In the genomic region with DNA sequence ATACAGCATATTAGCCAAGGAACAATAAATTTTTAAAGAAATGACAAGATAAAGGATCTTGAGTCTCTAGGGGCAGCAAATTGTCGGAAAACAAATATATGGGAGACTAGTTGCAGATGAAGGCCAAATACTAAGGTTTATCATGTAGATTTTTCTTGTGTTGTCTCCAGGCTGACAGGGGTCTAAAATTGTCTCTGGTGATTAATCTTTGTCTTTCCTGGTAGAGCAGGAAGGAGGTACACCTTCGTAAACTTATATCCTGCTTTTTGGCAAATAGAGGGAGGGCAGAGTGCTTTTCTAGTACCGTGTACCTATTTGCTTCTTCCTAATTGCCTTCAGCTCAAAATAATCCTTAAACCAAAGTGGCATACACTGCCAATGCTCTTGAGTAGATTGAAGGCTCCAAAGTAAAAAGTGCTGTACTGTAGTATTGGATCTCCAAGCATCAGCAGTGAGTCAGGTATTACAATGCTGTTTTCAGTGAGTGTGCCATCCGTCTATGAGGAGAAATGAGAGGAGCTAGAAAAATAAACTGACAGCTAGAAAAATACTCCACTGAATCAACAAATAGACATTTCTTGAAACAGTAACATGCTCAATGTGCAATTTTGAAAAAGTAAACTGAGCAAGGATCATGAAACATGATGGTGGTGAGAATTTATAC, we compare ENCODE assay signal across 14 cellular contexts. TPM values are rescaled to one million over a fixed set of nuclear protein-coding genes. Genes with fewer than 3 reads are reported as not detected.
DNase-seq lines count a peak whose midpoint lies in the region; ATAC-seq and TF ChIP-seq lines count a peak whose summit lies in the region.
"Had no signal": no experiment of that assay in that cellular context is flagged by ENCODE, and none has a peak within 500 bp of the region (broad histone marks: within the 10 kb centered on the region; RNA-seq: fewer than 3 reads in every experiment).

No MANE protein-coding gene starts in this region.

- no peak overlapping the region for H2BK15ac ChIP-seq in neuronal stem cell (ENCODE audit: low read length)

- H3K9me3 ChIP-seq in MM.1S (replicated peaks; ENCODE audit: insufficient read depth, low read length) = no peaks in the 10 kb centered on the region
- H3K9me3 ChIP-seq in endodermal cell (ENCODE audit: control insufficient read depth, low read length) = peaks cover 5% of the 10 kb centered on the region
- peaks cover 0 to 3% of the 10 kb centered on the region in 2 donors for H3K9me3 ChIP-seq in neuronal stem cell (replicated peaks in 1 of 2; ENCODE audit: control insufficient read depth in 2 of 2, insufficient read depth in 1 of 2, low read depth in 1 of 2, low read length in 2 of 2)
- H3K9me3 ChIP-seq in Peyer's patch = no peaks in the 10 kb centered on the region

- peaks cover 11% of the 10 kb centered on the region for H3K4me1 Mint-ChIP-seq in endodermal cell
- H3K4me1 Mint-ChIP-seq in effector memory CD8-positive, alpha-beta T cell (ENCODE audit: low read depth in 2 of 2) = peaks cover 6% of the 10 kb centered on the region in 2 donors

- no peak overlapping the region for H2BK12ac ChIP-seq in neuronal stem cell (ENCODE audit: low read length)

- 93 to 100% methylated on average over 2 to 4 of the region's 4 CpGs for WGBS in endodermal cell (ENCODE audit: insufficient coverage in 1 of 2, insufficient read length in 1 of 2), 2 experiments
- WGBS in neuronal stem cell (ENCODE audit: extremely low coverage in 2 of 2, insufficient read length in 2 of 2, insufficient replicate concordance in 1 of 2), 2 donors = no CpG with 5 or more reads among the region's 4 CpGs

- no peaks in the 10 kb centered on the region for H4K20me1 ChIP-seq in MM.1S (ENCODE audit: insufficient read depth, low read length)

- peak overlapping the region; percentile 67 for H3K27ac Mint-ChIP-seq in endodermal cell
- no peak overlapping the region for H3K27ac Mint-ChIP-seq in effector memory CD8-positive, alpha-beta T cell

- H3K4ac ChIP-seq in neuronal stem cell (ENCODE audit: low read length) = no peak overlapping the region

- no peak overlapping the region for H2BK5ac ChIP-seq in neuronal stem cell (ENCODE audit: low read length)

- H3K14ac ChIP-seq in neuronal stem cell (ENCODE audit: low read length) = no peak overlapping the region

- TF ChIP-seq POLR2A in Peyer's patch (IDR thresholded peaks at IDR 0.05) = no peak

- H3K36me3 ChIP-seq in MM.1S (replicated peaks; ENCODE audit: insufficient read depth, low read length) (no peaks in the 10 kb centered on the region), endodermal cell (ENCODE audit: control insufficient read depth, insufficient read depth, low read length) (no peaks in the 10 kb centered on the region), neuronal stem cell (replicated peaks in 1 of 2; ENCODE audit: control insufficient read depth in 2 of 2, insufficient read depth in 2 of 2, low read length in 2 of 2) (no peaks in the 10 kb centered on the region), Peyer's patch (no peaks in the 10 kb centered on the region)

- no peaks in the 10 kb centered on the region for H3K9me2 ChIP-seq in MM.1S (replicated peaks; ENCODE audit: insufficient read depth, low read length)

- no peak overlapping the region for H3K18ac ChIP-seq in neuronal stem cell (ENCODE audit: low read length)

- H3K79me1 ChIP-seq in neuronal stem cell (ENCODE audit: low read depth, low read length) = peaks cover 5% of the 10 kb centered on the region

- peaks cover 4% of the 10 kb centered on the region for H3K9me3 Mint-ChIP-seq in endodermal cell
- H3K9me3 Mint-ChIP-seq in effector memory CD8-positive, alpha-beta T cell = no peaks in the 10 kb centered on the region
- H3K9me3 Mint-ChIP-seq: activated T-cell treated with anti-CD3 and anti-CD28 coated beads, Interleukin-2, amount 50 U/mL, for 4 hours had no signal

- no peak overlapping the region for H3K23ac ChIP-seq in neuronal stem cell (ENCODE audit: low read depth, low read length, poor library complexity)

- DNase-seq in DMS53 (lab: John Stamatoyannopoulos, UW) (peak; percentile 32), DMS53 treated with DMSO at 0.1 percent for 48 hours (lab: John Stamatoyannopoulos, UW; ENCODE audit: unreplicated experiment) (no peak), MM.1S (no peak), endodermal cell (no peak), neuronal stem cell (ENCODE audit: low spot score) (no peak), Peyer's patch (no peak)
- DNase-seq in effector memory CD8-positive, alpha-beta T cell = no peak
- DNase-seq: activated T-cell treated with anti-CD3 and anti-CD28 coated beads, Interleukin-2, amount 50 U/mL, for 4 hours; caudate nucleus; DMS153; NCI-H2029; stimulated activated CD4-positive, alpha-beta T cell treated with anti-CD3 and anti-CD28 coated beads, Interleukin-1b, Interleukin-23, amount 100 ng/mL, for 48 hours had no signal

- no peak overlapping the region for H2BK120ac ChIP-seq in neuronal stem cell (ENCODE audit: low read depth, low read length)

- H4K91ac ChIP-seq in neuronal stem cell (ENCODE audit: low read depth, low read length, poor library complexity) = no peak overlapping the region

- peak overlapping the region; percentile 92 for H3K4me3 ChIP-seq in MM.1S (ENCODE audit: low read length)
- peak overlapping the region; percentile 88 for H3K4me3 ChIP-seq in endodermal cell (ENCODE audit: low read length)
- H3K4me3 ChIP-seq in neuronal stem cell (ENCODE audit: low read length in 2 of 2) = no peak overlapping the region
- no peak overlapping the region for H3K4me3 ChIP-seq in Peyer's patch

- TF ChIP-seq CTCF in MM.1S (IDR thresholded peaks at IDR 0.05; ENCODE audit: low read length) (no peak), endodermal cell (conservative IDR thresholded peaks at IDR 0.05) (no peak), Peyer's patch (IDR thresholded peaks at IDR 0.05) (no peak)

- H3K27me3 Mint-ChIP-seq in endodermal cell (ENCODE audit: insufficient read depth) = no peaks in the 10 kb centered on the region
- H3K27me3 Mint-ChIP-seq in effector memory CD8-positive, alpha-beta T cell = no peaks in the 10 kb centered on the region

- H2AK5ac ChIP-seq in neuronal stem cell (ENCODE audit: low read depth, low read length) = no peak overlapping the region

- H3K4me3 Mint-ChIP-seq in endodermal cell = no peak overlapping the region
- H3K4me3 Mint-ChIP-seq in effector memory CD8-positive, alpha-beta T cell = no peak overlapping the region
- H3K4me3 Mint-ChIP-seq: activated T-cell treated with anti-CD3 and anti-CD28 coated beads, Interleukin-2, amount 50 U/mL, for 4 hours had no signal

- H3K27ac ChIP-seq in MM.1S (ENCODE audit: low read length) (peak overlapping the region; percentile 83; the same call in 1 of the 2 replicates), endodermal cell (ENCODE audit: low read depth, low read length) (no peak overlapping the region), neuronal stem cell (replicated peaks; ENCODE audit: low read length) (no peak overlapping the region), Peyer's patch (peak overlapping the region in 1 of 4 donors; percentile 81)

- peaks cover 17% of the 10 kb centered on the region for H3F3A ChIP-seq in MM.1S (ENCODE audit: insufficient read depth, low read length)

- no peaks in the 10 kb centered on the region for H3K36me3 Mint-ChIP-seq in endodermal cell (ENCODE audit: low read depth)
- no peaks in the 10 kb centered on the region for H3K36me3 Mint-ChIP-seq in effector memory CD8-positive, alpha-beta T cell (ENCODE audit: insufficient read depth)

- peaks cover 25% of the 10 kb centered on the region for H3K79me2 ChIP-seq in MM.1S (ENCODE audit: low read length)

- H2AFZ ChIP-seq in MM.1S (ENCODE audit: low read length) (peak overlapping the region; percentile 99), neuronal stem cell (ENCODE audit: low read length) (peak overlapping the region; percentile 100)

- H3K4me1 ChIP-seq in MM.1S (ENCODE audit: low read length) (peaks cover 17% of the 10 kb centered on the region), endodermal cell (ENCODE audit: control insufficient read depth, insufficient read depth, low read length) (no peaks in the 10 kb centered on the region), neuronal stem cell (ENCODE audit: control insufficient read depth in 2 of 2, insufficient read depth in 1 of 2, low read depth in 1 of 2, low read length in 2 of 2) (peaks cover 2 to 5% of the 10 kb centered on the region in 2 donors), Peyer's patch (peaks cover 0 to 20% (median 0%) of the 10 kb centered on the region in 4 donors)

- H3K27me3 ChIP-seq in MM.1S (replicated peaks; ENCODE audit: insufficient read depth, low read length) (no peaks in the 10 kb centered on the region), endodermal cell (ENCODE audit: control insufficient read depth, insufficient read depth, low read length, poor library complexity, severe bottlenecking) (no peaks in the 10 kb centered on the region), neuronal stem cell (ENCODE audit: control insufficient read depth in 3 of 3, insufficient read depth in 3 of 3, low read depth in 1 of 3, low read length in 3 of 3) (peaks cover 0 to 34% (median 0%) of the 10 kb centered on the region in 3 experiments), Peyer's patch (no peaks in the 10 kb centered on the region)

- no peak for ATAC-seq in effector memory CD8-positive, alpha-beta T cell (replicated peaks)
- ATAC-seq in HG02610 (IDR thresholded peaks at IDR 0.05; ENCODE audit: unreplicated experiment) = no peak
- ATAC-seq: Panc1 had no signal

- no peak overlapping the region for H4K8ac ChIP-seq in neuronal stem cell (ENCODE audit: low read depth, low read length)

- peak overlapping the region; percentile 90 for H3K4me2 ChIP-seq in MM.1S (ENCODE audit: low read depth, low read length)
- H3K4me2 ChIP-seq in neuronal stem cell (ENCODE audit: insufficient read depth, low read length, poor library complexity, severe bottlenecking) = no peak overlapping the region

- peak overlapping the region; percentile 80; the same call in 1 of the 2 replicates for H3K9ac ChIP-seq in MM.1S (ENCODE audit: low read length)
- no peak overlapping the region for H3K9ac ChIP-seq in endodermal cell (ENCODE audit: extremely low read depth, low read length, poor library complexity, severe bottlenecking)
- no peak overlapping the region for H3K9ac ChIP-seq in neuronal stem cell (ENCODE audit: low read depth, low read length, poor library complexity)

RNA-seq across cellular contexts. Expression of gene LEPR, which starts 1.8 kb away (rescaled TPM):
- total RNA-seq in endodermal cell = 10 to 100 TPM in 1 of 2 donors, 1 to 10 TPM in 1; 7.2 to 11.1 TPM
- polyA plus RNA-seq in endodermal cell (2013, experiment 1 of 2) = 6.2 TPM
- polyA plus RNA-seq in endodermal cell (2013, experiment 2 of 2) = 7.4 TPM
- 5.6 TPM for polyA plus RNA-seq in neuronal stem cell (2013, experiment 1 of 2)
- 5.6 TPM for polyA plus RNA-seq in neuronal stem cell (2013, experiment 2 of 2)
- total RNA-seq in Peyer's patch = 10 to 100 TPM in 2 of 4 donors, 1 to 10 TPM in 2; 4.1 to 22.0 (median 9.9) TPM

RNA-seq across cellular contexts. Expression of gene LEPROT, which starts 1.8 kb away (rescaled TPM):
- total RNA-seq in endodermal cell = 10 to 100 TPM; 19.7 to 49.0 TPM
- polyA plus RNA-seq in endodermal cell (2013, experiment 1 of 2) = 33.6 TPM
- polyA plus RNA-seq in endodermal cell (2013, experiment 2 of 2) = 28.9 TPM
- 33.1 TPM for polyA plus RNA-seq in neuronal stem cell (2013, experiment 1 of 2)
- polyA plus RNA-seq in neuronal stem cell (2013, experiment 2 of 2) = 34.4 TPM
- 10 to 100 TPM; 19.8 to 52.5 (median 40.3) TPM for total RNA-seq in Peyer's patch

Comparison
In these comparisons a context has a peak if more than half of its experiments do, and no peak if none do; other contexts are left out.
1. H3K4me3 ChIP-seq: peak in MM.1S (single experiment) and endodermal cell (single experiment); none in neuronal stem cell (0 of 2) and Peyer's patch (0 of 4).